9 cellular contexts compared by ENCODE assay signal in the genomic region with DNA sequence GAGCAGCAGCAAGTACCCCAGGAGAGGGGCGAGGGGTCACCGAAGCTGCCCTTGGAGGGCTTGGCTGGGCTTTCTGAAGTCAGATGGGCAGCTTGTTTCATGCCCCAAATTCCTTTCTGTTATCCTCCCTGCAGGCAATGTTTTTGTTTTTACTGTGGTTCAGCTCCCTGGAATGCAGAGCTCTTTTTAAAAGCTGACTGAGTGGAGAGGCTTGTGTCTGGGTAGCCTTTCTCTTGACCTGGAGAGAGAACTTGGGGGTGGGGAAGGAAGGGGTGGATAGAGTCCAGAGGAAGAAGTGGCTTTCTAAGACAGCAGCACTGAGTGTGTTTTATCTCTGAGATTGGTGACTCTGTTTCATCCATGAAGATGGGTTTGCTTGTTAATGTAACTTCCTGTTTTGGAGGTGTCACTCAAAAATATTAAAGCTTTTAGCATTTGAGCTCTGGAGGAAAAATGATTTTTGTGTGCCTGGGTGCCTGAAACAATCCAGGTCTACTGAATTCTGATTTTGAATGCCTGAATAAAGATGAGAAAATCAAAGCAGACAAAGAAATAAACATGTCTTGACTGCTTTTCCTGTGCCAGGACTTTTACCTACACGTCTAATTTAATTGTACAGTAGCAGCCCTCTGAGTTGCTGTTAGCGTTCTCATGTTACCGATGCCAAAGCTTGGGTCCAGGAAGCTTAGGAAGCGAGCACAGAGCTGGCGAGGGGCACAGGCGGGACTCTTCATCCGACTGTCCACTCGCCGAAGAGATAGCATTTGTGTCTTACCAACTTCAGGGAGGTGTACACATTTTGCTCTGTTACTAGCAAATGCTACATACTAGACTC.
DNase-seq lines count a peak whose midpoint lies in the region; TF ChIP-seq lines count a peak whose summit lies in the region.
"Had no signal": no experiment of that assay in that cellular context is flagged by ENCODE, and none has a peak within 500 bp of the region (broad histone marks: within the 10 kb centered on the region; RNA-seq: fewer than 3 reads in every experiment).

No MANE protein-coding gene starts in this region.

- peak overlapping the region; percentile 87 for H2BK120ac ChIP-seq in trophoblast cell (ENCODE audit: insufficient read depth, low read length, poor library complexity)

- H2AFZ ChIP-seq in PC-9 (no peak overlapping the region), trophoblast cell (ENCODE audit: insufficient read depth, low read length, poor library complexity) (peak overlapping the region; percentile 5)

- in situ Hi-C loops in G401 (cut with HindIII; ENCODE audit: low sequenced_read_pairs), result no loop called here

- H4K20me1 ChIP-seq in PC-9 (ENCODE audit: insufficient read depth), result no peaks in the 10 kb centered on the region

- H3K4ac ChIP-seq in trophoblast cell (ENCODE audit: low read depth, low read length), result peak overlapping the region; percentile 29

- TF ChIP-seq POLR2A in adrenal gland (IDR thresholded peaks at IDR 0.05), result no peak
- no peak for TF ChIP-seq POLR2A in prostate gland (IDR thresholded peaks at IDR 0.05)

- H3K9ac ChIP-seq in trophoblast cell (ENCODE audit: low read length), result no peak overlapping the region

- H3K79me2 ChIP-seq in PC-9 (ENCODE audit: low read depth) (no peaks in the 10 kb centered on the region), trophoblast cell (ENCODE audit: control insufficient read depth, insufficient read depth, low read length, poor library complexity) (peaks cover 6% of the 10 kb centered on the region)

- H3K18ac ChIP-seq in trophoblast cell (ENCODE audit: low read length), result peak overlapping the region; percentile 60

- peak overlapping the region; percentile 37 for H2BK12ac ChIP-seq in trophoblast cell (ENCODE audit: low read length)

- peak overlapping the region; percentile 52 for H3K14ac ChIP-seq in trophoblast cell (ENCODE audit: low read length)

- CTCF ChIA-PET in PC-9 (lab: Charles Lee), result no interaction called here

- peak overlapping the region; percentile 91 for H2BK5ac ChIP-seq in trophoblast cell (ENCODE audit: low read depth, low read length, poor library complexity)

- H4K91ac ChIP-seq in trophoblast cell (ENCODE audit: low read depth, low read length), result peak overlapping the region; percentile 96

- H3K27ac ChIP-seq in PC-9 (no peak overlapping the region), trophoblast cell (ENCODE audit: low read depth, low read length) (peak overlapping the region; percentile 99), adrenal gland (no peak overlapping the region), prostate gland (no peak overlapping the region)

- intact Hi-C loops in PC-9 (cut with micrococcal nuclease; ENCODE audit: unreplicated experiment) (loop anchor here (1.0 to 5.0 kb wide), 3 partner anchors 22 to 49 kb away; no protein-coding TSS in a partner anchor), adrenal gland (cut with DNase I) (no loop called here), prostate gland (cut with DNase I) (no loop called here)

- no peaks in the 10 kb centered on the region for H3F3A ChIP-seq in PC-9 (ENCODE audit: insufficient read depth, low read depth)

- no peak overlapping the region for H4K12ac ChIP-seq in trophoblast cell (ENCODE audit: low read depth, low read length)

- DNase-seq in G401 (ENCODE audit: low spot score), result peak; percentile 40
- peak; percentile 42 to 54 for DNase-seq in PC-9
- peak; percentile 42 for DNase-seq in epithelial cell of esophagus (ENCODE audit: low read depth)
- peak in 1 of 2 donors; percentile 49 for DNase-seq in trophoblast cell
- no peak for DNase-seq in NCI-H187 (lab: John Stamatoyannopoulos, UW)
- no peak for DNase-seq in adrenal gland
- DNase-seq in prostate gland (ENCODE audit: low spot score), result no peak
- no peak for DNase-seq in stimulated activated CD4-positive, alpha-beta T cell treated with anti-CD3 and anti-CD28 coated beads, Interleukin-4, amount 100 ng/mL, for 1 hour
- DNase-seq: immature natural killer cell had no signal

- H3K23ac ChIP-seq in trophoblast cell (ENCODE audit: low read length), result no peak overlapping the region

- no peaks in the 10 kb centered on the region for H3K9me2 ChIP-seq in PC-9 (ENCODE audit: insufficient read depth)

- TF ChIP-seq CTCF in PC-9 (conservative IDR thresholded peaks at IDR 0.05), result no peak
- no peak for TF ChIP-seq CTCF in epithelial cell of esophagus (IDR thresholded peaks at IDR 0.05; ENCODE audit: insufficient read depth, low read depth, low read length, missing control alignments)
- TF ChIP-seq CTCF in adrenal gland (IDR thresholded peaks at IDR 0.05), result no peak
- TF ChIP-seq CTCF in prostate gland (IDR thresholded peaks at IDR 0.05), result no peak

- H3K27me3 ChIP-seq in PC-9 (ENCODE audit: insufficient read depth, low read depth) (no peaks in the 10 kb centered on the region), trophoblast cell (ENCODE audit: insufficient read depth, low read length) (no peaks in the 10 kb centered on the region), adrenal gland (no peaks in the 10 kb centered on the region), prostate gland (replicated peaks; ENCODE audit: insufficient read depth) (no peaks in the 10 kb centered on the region)

- peak overlapping the region; percentile 94 for H2AK5ac ChIP-seq in trophoblast cell (ENCODE audit: low read length)

- H3K9me3 ChIP-seq in PC-9 (ENCODE audit: insufficient read depth, low read depth), result no peaks in the 10 kb centered on the region
- H3K9me3 ChIP-seq in trophoblast cell (ENCODE audit: insufficient read depth, low read depth, low read length), result no peaks in the 10 kb centered on the region
- no peaks in the 10 kb centered on the region for H3K9me3 ChIP-seq in adrenal gland (replicated peaks in 1 of 3)
- no peaks in the 10 kb centered on the region for H3K9me3 ChIP-seq in prostate gland

- H3K4me1 ChIP-seq in PC-9 (replicated peaks; ENCODE audit: insufficient read depth) (peaks cover 14% of the 10 kb centered on the region), trophoblast cell (ENCODE audit: control insufficient read depth in 1 of 2, insufficient read depth in 2 of 2, low read length in 2 of 2) (peaks cover 24 to 36% of the 10 kb centered on the region in 2 experiments), adrenal gland (replicated peaks in 1 of 2) (no peaks in the 10 kb centered on the region), prostate gland (replicated peaks) (no peaks in the 10 kb centered on the region)

- H3K4me3 ChIP-seq in PC-9, result no peak overlapping the region
- H3K4me3 ChIP-seq in epithelial cell of esophagus (ENCODE audit: low read length), result no peak overlapping the region
- H3K4me3 ChIP-seq in trophoblast cell (ENCODE audit: low read depth, low read length), result no peak overlapping the region
- no peak overlapping the region for H3K4me3 ChIP-seq in adrenal gland
- no peak overlapping the region for H3K4me3 ChIP-seq in prostate gland

- POLR2A ChIA-PET in PC-9 (lab: Charles Lee; ENCODE audit: unreplicated experiment), result interaction anchor here (0.7 kb wide), 1 partner anchor 865 kb away, joined by 3 read pairs; no protein-coding TSS in a partner anchor

- WGBS in trophoblast cell (ENCODE audit: extremely low coverage, insufficient coverage, insufficient read length), result no CpG with 5 or more reads among the region's 11 CpGs
- 46 to 62% (median 53%) methylated on average over 11 of the region's 11 CpGs for WGBS in adrenal gland, 4 donors
- 24% methylated on average over 11 of the region's 11 CpGs for WGBS in prostate gland

- no TSS peak for BruUV-seq in PC-9 (replicated peaks; lab: Mats Ljungman, UMichigan)

- H3K36me3 ChIP-seq in PC-9 (ENCODE audit: low read depth) (no peaks in the 10 kb centered on the region), trophoblast cell (ENCODE audit: control insufficient read depth in 1 of 2, insufficient read depth in 2 of 2, low read length in 2 of 2) (no peaks in the 10 kb centered on the region), adrenal gland (replicated peaks in 1 of 2) (no peaks in the 10 kb centered on the region), prostate gland (no peaks in the 10 kb centered on the region)

- H4K8ac ChIP-seq in trophoblast cell (ENCODE audit: low read depth, low read length), result peak overlapping the region; percentile 40

- H3K79me1 ChIP-seq in trophoblast cell (ENCODE audit: low read length), result peaks cover 49% of the 10 kb centered on the region

- H3K4me2 ChIP-seq in PC-9, result no peak overlapping the region; the same call in 1 of the 2 replicates
- peak overlapping the region; percentile 36 for H3K4me2 ChIP-seq in trophoblast cell (ENCODE audit: low read length)

Comparison
In these comparisons a context has a peak if more than half of its experiments do, and no peak if none do; other contexts are left out.
1. DNase-seq: peak in G401 (single experiment), PC-9 (2 of 2) and epithelial cell of esophagus (single experiment); none in NCI-H187 (0 of 2), adrenal gland (0 of 7), prostate gland (single experiment) and stimulated activated CD4-positive, alpha-beta T cell treated with anti-CD3 and anti-CD28 coated beads, Interleukin-4, amount 100 ng/mL, for 1 hour (single experiment).